In genomic region chr2:182914852-182915251, GRCh38 we compare ENCODE assay signal across 2 cellular contexts.
TF ChIP-seq lines count a peak whose summit lies in the region.

No MANE protein-coding gene starts in this region.

TF ChIP-seq in IMR-90, 13 proteins besides CTCF, POLR2A, EP300 and RAD21:
- TF ChIP-seq MAFK (IDR thresholded peaks at IDR 0.05; ENCODE audit: low read depth, low read length) (no peak), SMC3 (IDR thresholded peaks at IDR 0.05; ENCODE audit: low read depth, low read length) (no peak), CEBPB (IDR thresholded peaks at IDR 0.05; ENCODE audit: low read depth, low read length) (no peak), BHLHE40 (IDR thresholded peaks at IDR 0.05; ENCODE audit: low read depth, low read length) (no peak), FOS (IDR thresholded peaks at IDR 0.05; ENCODE audit: low read depth, low read length) (no peak), ELK1 (IDR thresholded peaks at IDR 0.05; ENCODE audit: borderline replicate concordance, low read depth, low read length) (no peak), NFE2L2 (IDR thresholded peaks at IDR 0.05; ENCODE audit: low read depth, low read length) (no peak), RFX5 (IDR thresholded peaks at IDR 0.05; ENCODE audit: low read depth, low read length) (no peak), MAZ (IDR thresholded peaks at IDR 0.05; ENCODE audit: borderline replicate concordance, low read depth, low read length) (no peak), USF2 (IDR thresholded peaks at IDR 0.05; ENCODE audit: low read depth, low read length) (no peak), CHD1 (IDR thresholded peaks at IDR 0.05; ENCODE audit: low read depth, low read length) (no peak), RCOR1 (IDR thresholded peaks at IDR 0.05; ENCODE audit: insufficient replicate concordance, low read length) (no peak), MXI1 (IDR thresholded peaks at IDR 0.05; ENCODE audit: borderline replicate concordance, low read depth, low read length) (no peak)

TF ChIP-seq in GM12878, 131 proteins besides CTCF, POLR2A, EP300 and RAD21:
- TF ChIP-seq SMARCA5 (IDR thresholded peaks at IDR 0.05) (no peak), RBBP5 (conservative IDR thresholded peaks at IDR 0.05) (no peak), CREB1 (IDR thresholded peaks at IDR 0.05; ENCODE audit: low read depth) (no peak), RB1 (IDR thresholded peaks at IDR 0.05; ENCODE audit: borderline replicate concordance) (no peak), RCOR1 (conservative IDR thresholded peaks at IDR 0.05; ENCODE audit: low read depth, low read length) (no peak), IRF3 (IDR thresholded peaks at IDR 0.05) (no peak), SMAD5 (IDR thresholded peaks at IDR 0.05; ENCODE audit: low read depth) (no peak), JUNB (IDR thresholded peaks at IDR 0.05) (no peak), WRNIP1 (IDR thresholded peaks at IDR 0.05; ENCODE audit: borderline replicate concordance, low read depth, low read length) (no peak), BCLAF1 (IDR thresholded peaks at IDR 0.05) (no peak), MLLT1 (IDR thresholded peaks at IDR 0.05) (no peak), BCL11A (IDR thresholded peaks at IDR 0.05; ENCODE audit: low read depth, low read length) (no peak), CHD4 (IDR thresholded peaks at IDR 0.05) (no peak), MYC (IDR thresholded peaks at IDR 0.05; ENCODE audit: insufficient read depth, insufficient read length, insufficient replicate concordance, low read length, severe bottlenecking) (no peak)
- TF ChIP-seq, protein P1, sequence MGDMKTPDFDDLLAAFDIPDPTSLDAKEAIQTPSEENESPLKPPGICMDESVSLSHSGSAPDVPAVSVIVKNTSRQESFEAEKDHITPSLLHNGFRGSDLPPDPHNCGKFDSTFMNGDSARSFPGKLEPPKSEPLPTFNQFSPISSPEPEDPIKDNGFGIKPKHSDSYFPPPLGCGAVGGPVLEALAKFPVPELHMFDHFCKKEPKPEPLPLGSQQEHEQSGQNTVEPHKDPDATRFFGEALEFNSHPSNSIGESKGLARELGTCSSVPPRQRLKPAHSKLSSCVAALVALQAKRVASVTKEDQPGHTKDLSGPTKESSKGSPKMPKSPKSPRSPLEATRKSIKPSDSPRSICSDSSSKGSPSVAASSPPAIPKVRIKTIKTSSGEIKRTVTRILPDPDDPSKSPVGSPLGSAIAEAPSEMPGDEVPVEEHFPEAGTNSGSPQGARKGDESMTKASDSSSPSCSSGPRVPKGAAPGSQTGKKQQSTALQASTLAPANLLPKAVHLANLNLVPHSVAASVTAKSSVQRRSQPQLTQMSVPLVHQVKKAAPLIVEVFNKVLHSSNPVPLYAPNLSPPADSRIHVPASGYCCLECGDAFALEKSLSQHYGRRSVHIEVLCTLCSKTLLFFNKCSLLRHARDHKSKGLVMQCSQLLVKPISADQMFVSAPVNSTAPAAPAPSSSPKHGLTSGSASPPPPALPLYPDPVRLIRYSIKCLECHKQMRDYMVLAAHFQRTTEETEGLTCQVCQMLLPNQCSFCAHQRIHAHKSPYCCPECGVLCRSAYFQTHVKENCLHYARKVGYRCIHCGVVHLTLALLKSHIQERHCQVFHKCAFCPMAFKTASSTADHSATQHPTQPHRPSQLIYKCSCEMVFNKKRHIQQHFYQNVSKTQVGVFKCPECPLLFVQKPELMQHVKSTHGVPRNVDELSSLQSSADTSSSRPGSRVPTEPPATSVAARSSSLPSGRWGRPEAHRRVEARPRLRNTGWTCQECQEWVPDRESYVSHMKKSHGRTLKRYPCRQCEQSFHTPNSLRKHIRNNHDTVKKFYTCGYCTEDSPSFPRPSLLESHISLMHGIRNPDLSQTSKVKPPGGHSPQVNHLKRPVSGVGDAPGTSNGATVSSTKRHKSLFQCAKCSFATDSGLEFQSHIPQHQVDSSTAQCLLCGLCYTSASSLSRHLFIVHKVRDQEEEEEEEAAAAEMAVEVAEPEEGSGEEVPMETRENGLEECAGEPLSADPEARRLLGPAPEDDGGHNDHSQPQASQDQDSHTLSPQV (IDR thresholded peaks at IDR 0.05), result no peak
- TF ChIP-seq, protein P2, sequence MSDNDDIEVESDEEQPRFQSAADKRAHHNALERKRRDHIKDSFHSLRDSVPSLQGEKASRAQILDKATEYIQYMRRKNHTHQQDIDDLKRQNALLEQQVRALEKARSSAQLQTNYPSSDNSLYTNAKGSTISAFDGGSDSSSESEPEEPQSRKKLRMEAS (IDR thresholded peaks at IDR 0.05; ENCODE audit: low read depth, low read length), result no peak
- TF ChIP-seq, protein P3, sequence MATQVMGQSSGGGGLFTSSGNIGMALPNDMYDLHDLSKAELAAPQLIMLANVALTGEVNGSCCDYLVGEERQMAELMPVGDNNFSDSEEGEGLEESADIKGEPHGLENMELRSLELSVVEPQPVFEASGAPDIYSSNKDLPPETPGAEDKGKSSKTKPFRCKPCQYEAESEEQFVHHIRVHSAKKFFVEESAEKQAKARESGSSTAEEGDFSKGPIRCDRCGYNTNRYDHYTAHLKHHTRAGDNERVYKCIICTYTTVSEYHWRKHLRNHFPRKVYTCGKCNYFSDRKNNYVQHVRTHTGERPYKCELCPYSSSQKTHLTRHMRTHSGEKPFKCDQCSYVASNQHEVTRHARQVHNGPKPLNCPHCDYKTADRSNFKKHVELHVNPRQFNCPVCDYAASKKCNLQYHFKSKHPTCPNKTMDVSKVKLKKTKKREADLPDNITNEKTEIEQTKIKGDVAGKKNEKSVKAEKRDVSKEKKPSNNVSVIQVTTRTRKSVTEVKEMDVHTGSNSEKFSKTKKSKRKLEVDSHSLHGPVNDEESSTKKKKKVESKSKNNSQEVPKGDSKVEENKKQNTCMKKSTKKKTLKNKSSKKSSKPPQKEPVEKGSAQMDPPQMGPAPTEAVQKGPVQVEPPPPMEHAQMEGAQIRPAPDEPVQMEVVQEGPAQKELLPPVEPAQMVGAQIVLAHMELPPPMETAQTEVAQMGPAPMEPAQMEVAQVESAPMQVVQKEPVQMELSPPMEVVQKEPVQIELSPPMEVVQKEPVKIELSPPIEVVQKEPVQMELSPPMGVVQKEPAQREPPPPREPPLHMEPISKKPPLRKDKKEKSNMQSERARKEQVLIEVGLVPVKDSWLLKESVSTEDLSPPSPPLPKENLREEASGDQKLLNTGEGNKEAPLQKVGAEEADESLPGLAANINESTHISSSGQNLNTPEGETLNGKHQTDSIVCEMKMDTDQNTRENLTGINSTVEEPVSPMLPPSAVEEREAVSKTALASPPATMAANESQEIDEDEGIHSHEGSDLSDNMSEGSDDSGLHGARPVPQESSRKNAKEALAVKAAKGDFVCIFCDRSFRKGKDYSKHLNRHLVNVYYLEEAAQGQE (IDR thresholded peaks at IDR 0.05; ENCODE audit: low read depth, low read length), result no peak
- TF ChIP-seq, protein P4, sequence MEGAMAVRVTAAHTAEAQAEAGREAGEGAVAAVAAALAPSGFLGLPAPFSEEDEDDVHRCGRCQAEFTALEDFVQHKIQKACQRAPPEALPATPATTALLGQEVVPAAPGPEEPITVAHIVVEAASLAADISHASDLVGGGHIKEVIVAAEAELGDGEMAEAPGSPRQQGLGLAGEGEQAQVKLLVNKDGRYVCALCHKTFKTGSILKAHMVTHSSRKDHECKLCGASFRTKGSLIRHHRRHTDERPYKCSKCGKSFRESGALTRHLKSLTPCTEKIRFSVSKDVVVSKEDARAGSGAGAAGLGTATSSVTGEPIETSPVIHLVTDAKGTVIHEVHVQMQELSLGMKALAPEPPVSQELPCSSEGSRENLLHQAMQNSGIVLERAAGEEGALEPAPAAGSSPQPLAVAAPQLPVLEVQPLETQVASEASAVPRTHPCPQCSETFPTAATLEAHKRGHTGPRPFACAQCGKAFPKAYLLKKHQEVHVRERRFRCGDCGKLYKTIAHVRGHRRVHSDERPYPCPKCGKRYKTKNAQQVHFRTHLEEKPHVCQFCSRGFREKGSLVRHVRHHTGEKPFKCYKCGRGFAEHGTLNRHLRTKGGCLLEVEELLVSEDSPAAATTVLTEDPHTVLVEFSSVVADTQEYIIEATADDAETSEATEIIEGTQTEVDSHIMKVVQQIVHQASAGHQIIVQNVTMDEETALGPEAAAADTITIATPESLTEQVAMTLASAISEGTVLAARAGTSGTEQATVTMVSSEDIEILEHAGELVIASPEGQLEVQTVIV (IDR thresholded peaks at IDR 0.05; ENCODE audit: borderline replicate concordance, partially characterized antibody), result no peak
- TF ChIP-seq, protein P5, sequence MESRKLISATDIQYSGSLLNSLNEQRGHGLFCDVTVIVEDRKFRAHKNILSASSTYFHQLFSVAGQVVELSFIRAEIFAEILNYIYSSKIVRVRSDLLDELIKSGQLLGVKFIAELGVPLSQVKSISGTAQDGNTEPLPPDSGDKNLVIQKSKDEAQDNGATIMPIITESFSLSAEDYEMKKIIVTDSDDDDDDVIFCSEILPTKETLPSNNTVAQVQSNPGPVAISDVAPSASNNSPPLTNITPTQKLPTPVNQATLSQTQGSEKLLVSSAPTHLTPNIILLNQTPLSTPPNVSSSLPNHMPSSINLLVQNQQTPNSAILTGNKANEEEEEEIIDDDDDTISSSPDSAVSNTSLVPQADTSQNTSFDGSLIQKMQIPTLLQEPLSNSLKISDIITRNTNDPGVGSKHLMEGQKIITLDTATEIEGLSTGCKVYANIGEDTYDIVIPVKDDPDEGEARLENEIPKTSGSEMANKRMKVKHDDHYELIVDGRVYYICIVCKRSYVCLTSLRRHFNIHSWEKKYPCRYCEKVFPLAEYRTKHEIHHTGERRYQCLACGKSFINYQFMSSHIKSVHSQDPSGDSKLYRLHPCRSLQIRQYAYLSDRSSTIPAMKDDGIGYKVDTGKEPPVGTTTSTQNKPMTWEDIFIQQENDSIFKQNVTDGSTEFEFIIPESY (IDR thresholded peaks at IDR 0.05), result no peak
